In the genomic region with DNA sequence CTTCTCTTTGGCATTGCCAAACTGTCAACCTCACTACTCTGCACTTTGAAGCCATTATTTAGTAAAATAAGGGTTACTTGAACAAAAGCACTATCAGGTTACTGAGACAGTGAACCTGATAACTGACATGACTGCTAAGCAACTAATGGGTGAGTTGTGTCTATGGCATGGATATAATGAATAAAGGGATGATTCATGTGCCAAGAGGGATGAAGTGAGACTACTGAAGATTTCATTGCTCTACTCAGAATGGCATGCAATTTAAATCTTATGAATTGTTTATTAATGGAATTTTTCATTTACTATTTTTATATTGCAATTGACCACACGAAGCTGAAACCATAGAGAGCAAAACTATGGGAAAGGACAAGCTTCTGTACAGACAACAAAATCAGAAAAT, we compare ENCODE assay signal across 19 cellular contexts.
DNase-seq lines count a peak whose midpoint lies in the region; ATAC-seq and TF ChIP-seq lines count a peak whose summit lies in the region.
"Had no signal": no experiment of that assay in that cellular context is flagged by ENCODE, and none has a peak within 500 bp of the region (broad histone marks: within the 10 kb centered on the region; RNA-seq: fewer than 3 reads in every experiment).

No MANE protein-coding gene starts in this region.

- peaks cover 27 to 55% (median 37%) of the 10 kb centered on the region in 3 donors for H3K36me3 Mint-ChIP-seq in CD8-positive, alpha-beta memory T cell

- intact Hi-C loops in posterior cingulate gyrus (cut with DNase I), result no loop called here

- peaks cover 0 to 1% of the 10 kb centered on the region in 2 donors for H3K27me3 Mint-ChIP-seq in CD8-positive, alpha-beta memory T cell
- H3K27me3 Mint-ChIP-seq: CD4-positive, alpha-beta T cell had no signal

- ATAC-seq in RWPE2 (ENCODE audit: low read depth) (peak; percentile 82), foreskin keratinocyte (peak; percentile 98)
- ATAC-seq: A549, HepG2 had no signal

- no peak for TF ChIP-seq CTCF in RWPE2 (IDR thresholded peaks at IDR 0.05; ENCODE audit: poor library complexity, severe bottlenecking)
- TF ChIP-seq CTCF in foreskin keratinocyte (conservative IDR thresholded peaks at IDR 0.05), result no peak

- H3K27me3 ChIP-seq in RWPE2 (ENCODE audit: insufficient read depth, poor library complexity, severe bottlenecking), result no peaks in the 10 kb centered on the region
- H3K27me3 ChIP-seq in foreskin keratinocyte, result no peaks in the 10 kb centered on the region
- no peaks in the 10 kb centered on the region for H3K27me3 ChIP-seq in CD8-positive, alpha-beta memory T cell (ENCODE audit: insufficient read depth, low read length, poor library complexity, severe bottlenecking)
- H3K27me3 ChIP-seq: SJCRH30 had no signal

- no peak overlapping the region for H3K27ac Mint-ChIP-seq in CD8-positive, alpha-beta memory T cell
- H3K27ac Mint-ChIP-seq: CD4-positive, alpha-beta T cell had no signal

- H3K9me3 ChIP-seq in RWPE2 (ENCODE audit: severe bottlenecking), result no peaks in the 10 kb centered on the region
- H3K9me3 ChIP-seq in CD8-positive, alpha-beta memory T cell (ENCODE audit: low read length), result no peaks in the 10 kb centered on the region

- no peaks in the 10 kb centered on the region for H3K4me1 Mint-ChIP-seq in CD8-positive, alpha-beta memory T cell

- H3K27ac ChIP-seq in RWPE2 (ENCODE audit: poor library complexity, severe bottlenecking) (no peak overlapping the region), foreskin keratinocyte (no peak overlapping the region)
- H3K27ac ChIP-seq in CD8-positive, alpha-beta memory T cell (ENCODE audit: low read depth, low read length), result no peak overlapping the region
- H3K27ac ChIP-seq: A549, SJCRH30 had no signal

- peaks cover 5% of the 10 kb centered on the region for H3K4me1 ChIP-seq in RWPE2 (ENCODE audit: insufficient read depth, poor library complexity, severe bottlenecking)
- H3K4me1 ChIP-seq in foreskin keratinocyte, result peaks cover 20% of the 10 kb centered on the region
- H3K4me1 ChIP-seq in CD8-positive, alpha-beta memory T cell (ENCODE audit: insufficient read depth, low read length), result no peaks in the 10 kb centered on the region
- H3K4me1 ChIP-seq: A549, SJCRH30 had no signal

- DNase-seq in EL, result peak; percentile 57
- DNase-seq in HT1080 (ENCODE audit: low read depth), result peak; percentile 23
- no peak for DNase-seq in RWPE2 (ENCODE audit: low spot score)
- DNase-seq in foreskin keratinocyte, result peak; percentile 40 to 78
- no peak for DNase-seq in activated naive CD4-positive, alpha-beta T cell treated with Interleukin-2 at 50 U/mL for 16 hours
- DNase-seq in posterior cingulate gyrus, result no peak
- no peak for DNase-seq in NOMO-1 (lab: John Stamatoyannopoulos, UW; ENCODE audit: unreplicated experiment in 2 of 2)
- no peak for DNase-seq in CD8-positive, alpha-beta memory T cell
- DNase-seq: CD4-positive, alpha-beta T cell; DMS153; GOT3; KG1; NCI-H1417 treated with DMSO at 0.1 percent for 48 hours; NCI-H187 treated with DMSO at 0.1 percent for 48 hours; NCI-H748 treated with DMSO at 0.1 percent for 48 hours; NK-92 treated with Interleukin-12 subunit alpha and Interleukin-12 subunit beta, amount 100 ng/mL, for 24 hours; SJCRH30 had no signal

- peaks cover 28 to 49% (median 34%) of the 10 kb centered on the region in 5 donors for H3K9me3 Mint-ChIP-seq in CD8-positive, alpha-beta memory T cell

- CTCF ChIA-PET in CD8-positive, alpha-beta memory T cell (lab: Charles Lee), result no interaction called here

- H3K4me3 Mint-ChIP-seq in CD8-positive, alpha-beta memory T cell, result no peak overlapping the region
- H3K4me3 Mint-ChIP-seq: CD4-positive, alpha-beta T cell had no signal

- no peak overlapping the region for H3K4me3 ChIP-seq in RWPE2 (ENCODE audit: severe bottlenecking)
- H3K4me3 ChIP-seq in CD8-positive, alpha-beta memory T cell (ENCODE audit: low read length), result no peak overlapping the region
- H3K4me3 ChIP-seq: A549, SJCRH30 had no signal

- POLR2A ChIA-PET in CD8-positive, alpha-beta memory T cell (lab: Charles Lee), result no interaction called here

- peaks cover 10% of the 10 kb centered on the region for H3K36me3 ChIP-seq in RWPE2 (ENCODE audit: low read depth)
- no peaks in the 10 kb centered on the region for H3K36me3 ChIP-seq in CD8-positive, alpha-beta memory T cell (ENCODE audit: insufficient read depth, low read length)
- H3K36me3 ChIP-seq: SJCRH30 had no signal

Comparison
In these comparisons a context has a peak if more than half of its experiments do, and no peak if none do; other contexts are left out.
1. DNase-seq: peak in EL (single experiment), HT1080 (single experiment) and foreskin keratinocyte (2 of 2); none in RWPE2 (single experiment), activated naive CD4-positive, alpha-beta T cell treated with Interleukin-2 at 50 U/mL for 16 hours (single experiment), posterior cingulate gyrus (0 of 10), NOMO-1 (0 of 2) and CD8-positive, alpha-beta memory T cell (0 of 5).